In genomic region chr3:100108464-100109079, GRCh38 we compare ENCODE assay signal across 23 cellular contexts. TPM values are rescaled to one million over a fixed set of nuclear protein-coding genes. Genes with fewer than 3 reads are reported as not detected.
DNase-seq lines count a peak whose midpoint lies in the region; ATAC-seq and TF ChIP-seq lines count a peak whose summit lies in the region.
"Had no signal": no experiment of that assay in that cellular context is flagged by ENCODE, and none has a peak within 500 bp of the region (broad histone marks: within the 10 kb centered on the region; RNA-seq: fewer than 3 reads in every experiment).

No MANE protein-coding gene starts in this region.

- H4K91ac ChIP-seq in IMR-90 (ENCODE audit: insufficient read depth, low read depth, low read length) = no peak overlapping the region

- H4K20me1 ChIP-seq in IMR-90 (ENCODE audit: insufficient read depth, low read length) = peaks cover 3% of the 10 kb centered on the region; the same call in 1 of the 2 replicates

- H3K4me3 Mint-ChIP-seq in nephron = no peak overlapping the region
- H3K4me3 Mint-ChIP-seq: activated naive CD4-positive, alpha-beta T cell treated with anti-CD3 and anti-CD28 coated beads, Interleukin-2, amount 50 U/mL, for 24 hours; activated T-helper 1 cell treated with anti-CD3 and anti-CD28 coated beads, Interleukin-12 subunit alpha, Interleukin-12 subunit beta, Interleukin-2, Interleukin-4 antibody, amounts not matched to agents 30 ng/mL and 10 ng/mL and 1 ng/mL, durations not matched to agents 14 hours and 24 hours and 36 hours; CD14-positive monocyte; T-cell had no signal

- H3K9me1 ChIP-seq in IMR-90 (ENCODE audit: insufficient read depth, low read length) = peaks cover 9% of the 10 kb centered on the region

- H3K27ac Mint-ChIP-seq in nephron = peak overlapping the region; percentile 20 to 75 (median 47)
- H3K27ac Mint-ChIP-seq: activated naive CD4-positive, alpha-beta T cell treated with anti-CD3 and anti-CD28 coated beads, Interleukin-2, amount 50 U/mL, for 24 hours; activated T-helper 1 cell treated with anti-CD3 and anti-CD28 coated beads, Interleukin-12 subunit alpha, Interleukin-12 subunit beta, Interleukin-2, Interleukin-4 antibody, amounts not matched to agents 30 ng/mL and 10 ng/mL and 1 ng/mL, durations not matched to agents 14 hours and 24 hours and 36 hours; CD14-positive monocyte; T-cell had no signal

- H3K9me3 Mint-ChIP-seq in nephron = no peaks in the 10 kb centered on the region
- H3K9me3 Mint-ChIP-seq: activated naive CD4-positive, alpha-beta T cell treated with anti-CD3 and anti-CD28 coated beads, Interleukin-2, amount 50 U/mL, for 24 hours; CD14-positive monocyte; T-cell had no signal

- TF ChIP-seq CTCF in IMR-90 (conservative IDR thresholded peaks at IDR 0.05; ENCODE audit: low read depth, low read length) = no peak
- TF ChIP-seq CTCF in nephron (IDR thresholded peaks at IDR 0.05; ENCODE audit: unreplicated experiment in 3 of 3) = no peak
- no peak for TF ChIP-seq CTCF in spleen (IDR thresholded peaks at IDR 0.05 in 8 of 11, conservative IDR thresholded peaks at IDR 0.05 in 3 of 11)
- no peak for TF ChIP-seq CTCF in tibial nerve (IDR thresholded peaks at IDR 0.05)

- POLR2A ChIA-PET in IMR-90 (lab: Charles Lee; ENCODE audit: unreplicated experiment) = no interaction called here

- no peak overlapping the region for H3K18ac ChIP-seq in IMR-90 (ENCODE audit: low read depth, low read length)

- H2BK20ac ChIP-seq in IMR-90 (ENCODE audit: low read depth, low read length) = no peak overlapping the region

- peak overlapping the region; percentile 25; the same call in 1 of the 2 replicates for H2AK5ac ChIP-seq in IMR-90 (ENCODE audit: low read depth, low read length)

- no peak overlapping the region for H3K23ac ChIP-seq in IMR-90 (ENCODE audit: low read depth, low read length)

- no peaks in the 10 kb centered on the region for H3K27me3 Mint-ChIP-seq in nephron (ENCODE audit: low read depth)
- H3K27me3 Mint-ChIP-seq: activated naive CD4-positive, alpha-beta T cell treated with anti-CD3 and anti-CD28 coated beads, Interleukin-2, amount 50 U/mL, for 24 hours; T-cell had no signal

- H3K9me3 ChIP-seq in IMR-90 (ENCODE audit: control insufficient read depth, insufficient read depth, low read length) (no peaks in the 10 kb centered on the region), spleen (no peaks in the 10 kb centered on the region), tibial nerve (no peaks in the 10 kb centered on the region)
- H3K9me3 ChIP-seq: right atrium auricular region had no signal

- no peak overlapping the region for H3K27ac ChIP-seq in IMR-90 (ENCODE audit: insufficient read depth, low read length)
- H3K27ac ChIP-seq in spleen = no peak overlapping the region
- no peak overlapping the region for H3K27ac ChIP-seq in tibial nerve
- H3K27ac ChIP-seq: HL-60 had no signal

- dilution Hi-C loops in IMR-90 (cut with HindIII; ENCODE audit: low sequenced_read_pairs, unreplicated experiment) = no loop called here

- no peak overlapping the region; the same call in 1 of the 2 replicates for H4K5ac ChIP-seq in IMR-90 (ENCODE audit: low read depth, low read length)

- no peaks in the 10 kb centered on the region for H3K36me3 ChIP-seq in IMR-90 (ENCODE audit: control insufficient read depth, insufficient read depth, low read length)
- H3K36me3 ChIP-seq in spleen = no peaks in the 10 kb centered on the region
- H3K36me3 ChIP-seq in tibial nerve = no peaks in the 10 kb centered on the region
- H3K36me3 ChIP-seq: right atrium auricular region had no signal

- TF ChIP-seq POLR2A in IMR-90 (IDR thresholded peaks at IDR 0.05; ENCODE audit: low read depth, low read length) (no peak), spleen (IDR thresholded peaks at IDR 0.05) (no peak), tibial nerve (IDR thresholded peaks at IDR 0.05) (no peak)

- H3K4me1 ChIP-seq in IMR-90 (ENCODE audit: control insufficient read depth, insufficient read depth, low read length) (peaks cover 18% of the 10 kb centered on the region), spleen (peaks cover 0 to 37% (median 14%) of the 10 kb centered on the region in 6 donors), tibial nerve (peaks cover 0 to 35% (median 6%) of the 10 kb centered on the region in 4 donors)

- no peak overlapping the region for H2AK9ac ChIP-seq in IMR-90 (replicated peaks; ENCODE audit: low read depth, low read length, poor library complexity)

- ATAC-seq in IMR-90 (ENCODE audit: low read depth) (no peak), HG02759 (IDR thresholded peaks at IDR 0.05; ENCODE audit: unreplicated experiment) (no peak)
- ATAC-seq: T-cell had no signal

- H3K4me2 ChIP-seq in IMR-90 (ENCODE audit: low read depth, low read length) = no peak overlapping the region

- DNase-seq in AML-193 (lab: John Stamatoyannopoulos, UW) (peak; percentile 37 to 45), IMR-90 (no peak), amniotic epithelial cell (ENCODE audit: low read depth) (peak; percentile 29), amniotic stem cell (lab: John Stamatoyannopoulos, UW) (no peak), spleen (no peak), tibial nerve (ENCODE audit: low spot score in 2 of 2) (no peak)
- DNase-seq: activated CD4-positive, alpha-beta T cell treated with anti-CD3 and anti-CD28 coated beads for 4 hours; foreskin melanocyte; islet precursor cell; NCI-H146; NCI-H2171 treated with DMSO at 0.1 percent for 48 hours; NCI-H526; occipital lobe; SHP77; T-cell had no signal

- CTCF ChIA-PET in IMR-90 (lab: Yijun Ruan, JAX) = interaction anchor here (1.0 kb wide), 1 partner anchor 17 kb away, joined by 4 read pairs; no protein-coding TSS in a partner anchor

- TF ChIP-seq EP300 in tibial nerve (IDR thresholded peaks at IDR 0.05) = no peak

- H3K9ac ChIP-seq in IMR-90 (ENCODE audit: low read depth, low read length) = no peak overlapping the region

- in situ Hi-C loops in IMR-90 (cut with MboI; ENCODE audit: low sequenced_read_pairs) = no loop called here

- intact Hi-C loops in IMR-90 (cut with micrococcal nuclease) = no loop called here
- intact Hi-C loops in spleen (cut with DNase I; ENCODE audit: low total_unique reads) = no loop called here

- peaks cover 72% of the 10 kb centered on the region for H3K4me1 Mint-ChIP-seq in nephron

- no peak overlapping the region for H3K4me3 ChIP-seq in IMR-90 (ENCODE audit: insufficient read depth, low read depth, low read length)
- H3K4me3 ChIP-seq in spleen = no peak overlapping the region
- no peak overlapping the region for H3K4me3 ChIP-seq in tibial nerve
- H3K4me3 ChIP-seq: lung, right atrium auricular region had no signal

- no peaks in the 10 kb centered on the region for H3K27me3 ChIP-seq in IMR-90 (ENCODE audit: control insufficient read depth, insufficient read depth, low read length)
- no peaks in the 10 kb centered on the region for H3K27me3 ChIP-seq in spleen (replicated peaks in 1 of 7)
- H3K27me3 ChIP-seq in tibial nerve = no peaks in the 10 kb centered on the region
- H3K27me3 ChIP-seq: right atrium auricular region had no signal

- no peak overlapping the region for H2BK120ac ChIP-seq in IMR-90 (ENCODE audit: low read depth, low read length)

- H2AFZ ChIP-seq in IMR-90 (replicated peaks; ENCODE audit: low read length, poor library complexity) = no peak overlapping the region

- BruUV-seq in IMR-90 (replicated peaks; lab: Mats Ljungman, UMichigan) = no TSS peak

- TF ChIP-seq RAD21 in IMR-90 (IDR thresholded peaks at IDR 0.05; ENCODE audit: low read length) = no peak

- 0 out of 2 replicates have a peak overlapping the region, but pooled peaks have one; percentile 5 for H3K4ac ChIP-seq in IMR-90 (ENCODE audit: low read depth, low read length)

- H3K56ac ChIP-seq in IMR-90 (ENCODE audit: extremely low read depth, insufficient read depth, low read length) = no peak overlapping the region

- no CpG with 5 or more reads among the region's 7 CpGs for WGBS in IMR-90 (ENCODE audit: extremely low coverage in 2 of 2, insufficient read length in 1 of 2), 2 experiments
- 79 to 93% (median 90%) methylated on average over 7 of the region's 7 CpGs for WGBS in spleen, 5 donors
- WGBS in tibial nerve, 2 donors = 81 to 93% methylated on average over 7 of the region's 7 CpGs

- H2BK15ac ChIP-seq in IMR-90 (ENCODE audit: low read depth, low read length) = no peak overlapping the region

- no peak overlapping the region for H2BK5ac ChIP-seq in IMR-90 (ENCODE audit: low read depth, low read length, poor library complexity, severe bottlenecking)

- no peak overlapping the region for H4K8ac ChIP-seq in IMR-90 (ENCODE audit: low read depth in 2 of 2, low read length in 2 of 2)

- no peaks in the 10 kb centered on the region for H3K36me3 Mint-ChIP-seq in nephron (ENCODE audit: low read depth)
- H3K36me3 Mint-ChIP-seq: CD14-positive monocyte had no signal

- H3K79me1 ChIP-seq in IMR-90 (ENCODE audit: low read depth in 1 of 2, low read length in 2 of 2) = no peaks in the 10 kb centered on the region

- H3K14ac ChIP-seq in IMR-90 (replicated peaks; ENCODE audit: low read depth, low read length) = no peak overlapping the region

TF ChIP-seq in IMR-90, 13 proteins besides CTCF, POLR2A, EP300 and RAD21:
- TF ChIP-seq MAFK (IDR thresholded peaks at IDR 0.05; ENCODE audit: low read depth, low read length) (no peak), CEBPB (IDR thresholded peaks at IDR 0.05; ENCODE audit: low read depth, low read length) (peak; percentile 64)

RNA-seq across cellular contexts. Expression of gene FILIP1L, which starts 5.7 kb away (rescaled TPM):
- total RNA-seq in IMR-90 (2012; rRNA removed) = 19.9 and 21.1 TPM in 2 replicates
- polyA plus RNA-seq in IMR-90 (2012; rRNA removed) = 11.5 and 14.7 TPM in 2 replicates
- 2.5 and 4.3 TPM in 2 replicates for polyA plus RNA-seq in IMR-90 (2012; cell fraction: cytosol; rRNA removed)
- polyA plus RNA-seq in IMR-90 (2012; cell fraction: nucleus; rRNA removed; ENCODE audit: low replicate concordance) = 1.4 and 10.5 TPM in 2 replicates
- total RNA-seq in spleen = 10 to 100 TPM; 17.6 to 47.7 (median 41.3) TPM
- polyA plus RNA-seq in spleen = 10 to 100 TPM; 11.1 to 15.2 (median 14.0) TPM
- total RNA-seq in tibial nerve = 10 to 100 TPM; 26.7 to 46.3 (median 30.8) TPM

Comparison
In these comparisons a context has a peak if more than half of its experiments do, and no peak if none do; other contexts are left out.
1. DNase-seq: peak in AML-193 (2 of 2) and amniotic epithelial cell (single experiment); none in IMR-90 (single experiment), amniotic stem cell (single experiment), spleen (single experiment) and tibial nerve (0 of 2).